Comparison of ENCODE assay signal across 31 cellular contexts in the genomic region with DNA sequence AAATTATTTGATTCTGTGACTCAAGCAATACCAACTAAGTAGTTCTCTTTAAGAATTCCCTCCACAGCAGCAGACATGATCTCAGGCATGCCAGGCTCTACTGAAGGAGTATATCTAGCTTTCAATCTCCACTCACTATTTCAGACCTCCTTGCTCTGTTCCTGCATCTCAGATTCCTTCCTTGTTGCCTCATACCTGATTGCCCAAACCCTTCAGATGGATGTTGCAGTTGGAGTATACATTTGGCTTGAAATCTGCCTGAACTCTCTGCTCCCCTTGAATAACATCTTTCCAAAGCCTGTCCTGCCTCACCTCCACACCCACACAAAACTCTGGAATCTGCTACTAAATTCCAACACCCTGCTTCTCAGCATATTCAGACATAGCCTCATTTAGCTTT. TPM values are rescaled to one million over a fixed set of nuclear protein-coding genes. Genes with fewer than 3 reads are reported as not detected.
A peak's percentile ranks its signal among the peaks of the same experiment; 100 is the strongest.
DNase-seq lines count a peak whose midpoint lies in the region; ATAC-seq and TF ChIP-seq lines count a peak whose summit lies in the region.
"Had no signal": no experiment of that assay in that cellular context is flagged by ENCODE, and none has a peak within 500 bp of the region (broad histone marks: within the 10 kb centered on the region; RNA-seq: fewer than 3 reads in every experiment).

No MANE protein-coding gene starts in this region.

- H3K9me3 Mint-ChIP-seq in chondrocyte (ENCODE audit: low read depth) = peaks cover 15% of the 10 kb centered on the region
- peaks cover 13% of the 10 kb centered on the region for H3K9me3 Mint-ChIP-seq in natural killer cell treated with Interleukin-12 subunit alpha and Interleukin-12 subunit beta and Interleukin-15 and Interleukin-18, amount 100 ng/mL, for 72 hours
- peaks cover 14% of the 10 kb centered on the region for H3K9me3 Mint-ChIP-seq in activated naive CD8-positive, alpha-beta T cell treated with anti-CD3 and anti-CD28 coated beads, Interleukin-2, amount 50 U/mL, for 24 hours

- H3K36me3 Mint-ChIP-seq in chondrocyte (ENCODE audit: low read depth) = peaks cover 2% of the 10 kb centered on the region
- H3K36me3 Mint-ChIP-seq in natural killer cell treated with Interleukin-12 subunit alpha and Interleukin-12 subunit beta and Interleukin-15 and Interleukin-18, amount 100 ng/mL, for 72 hours = peaks cover 9% of the 10 kb centered on the region
- peaks cover 2% of the 10 kb centered on the region for H3K36me3 Mint-ChIP-seq in activated naive CD8-positive, alpha-beta T cell treated with anti-CD3 and anti-CD28 coated beads, Interleukin-2, amount 50 U/mL, for 24 hours (ENCODE audit: low read depth)
- H3K36me3 Mint-ChIP-seq: activated naive CD8-positive, alpha-beta T cell; brain had no signal

- no peak overlapping the region for H3K4me3 ChIP-seq in heart right ventricle
- no peak overlapping the region for H3K4me3 ChIP-seq in upper lobe of right lung
- H3K4me3 ChIP-seq: colonic mucosa, HAP-1, lung, MG63, Peyer's patch, SJSA1, stomach, transverse colon had no signal

- H3K36me3 ChIP-seq in heart right ventricle (no peaks in the 10 kb centered on the region), upper lobe of right lung (no peaks in the 10 kb centered on the region)
- H3K36me3 ChIP-seq: colonic mucosa, HAP-1, MG63, Peyer's patch, SJSA1, stomach, transverse colon had no signal

- ATAC-seq in left cardiac atrium (peak; percentile 15 to 84), heart right ventricle (no peak), upper lobe of right lung (peak; percentile 83), GM18511 (IDR thresholded peaks at IDR 0.05; ENCODE audit: unreplicated experiment) (no peak)
- ATAC-seq in natural killer cell treated with Interleukin-12 subunit alpha and Interleukin-12 subunit beta and Interleukin-15 and Interleukin-18, amount 100 ng/mL, for 72 hours = no peak
- ATAC-seq in activated naive CD8-positive, alpha-beta T cell treated with anti-CD3 and anti-CD28 coated beads, Interleukin-2, amount 50 U/mL, for 24 hours = no peak
- ATAC-seq: foreskin keratinocyte had no signal

- peak overlapping the region; percentile 27 for H3K27ac Mint-ChIP-seq in chondrocyte (ENCODE audit: unreplicated experiment)
- H3K27ac Mint-ChIP-seq in natural killer cell treated with Interleukin-12 subunit alpha and Interleukin-12 subunit beta and Interleukin-15 and Interleukin-18, amount 100 ng/mL, for 72 hours = no peak overlapping the region
- H3K27ac Mint-ChIP-seq in activated naive CD8-positive, alpha-beta T cell treated with anti-CD3 and anti-CD28 coated beads, Interleukin-2, amount 50 U/mL, for 24 hours = no peak overlapping the region
- H3K27ac Mint-ChIP-seq: activated CD4-positive, alpha-beta T cell treated with anti-CD3 and anti-CD28 coated beads, Interleukin-2, amount 10 ng/mL, durations not matched to agents 7 days and 5 days; activated naive CD8-positive, alpha-beta T cell; brain had no signal

- H3K27ac ChIP-seq in heart right ventricle = no peak overlapping the region
- no peak overlapping the region for H3K27ac ChIP-seq in upper lobe of right lung
- H3K27ac ChIP-seq: colonic mucosa, foreskin keratinocyte, Peyer's patch, SJSA1, stomach, transverse colon, VCaP had no signal

- H3K4me1 ChIP-seq in heart right ventricle (peaks cover 0 to 16% (median 10%) of the 10 kb centered on the region in 9 donors), upper lobe of right lung (peaks cover under 1% of the 10 kb centered on the region)
- H3K4me1 ChIP-seq: colonic mucosa, HAP-1, Peyer's patch, transverse colon had no signal

- H3K27me3 ChIP-seq in heart right ventricle (no peaks in the 10 kb centered on the region), upper lobe of right lung (no peaks in the 10 kb centered on the region)
- H3K27me3 ChIP-seq: colonic mucosa, foreskin keratinocyte, MG63, Peyer's patch, SJSA1, stomach, transverse colon had no signal

- H3K9me3 ChIP-seq in heart right ventricle (peaks cover 0 to 14% (median 0%) of the 10 kb centered on the region in 11 donors), upper lobe of right lung (no peaks in the 10 kb centered on the region)
- H3K9me3 ChIP-seq: colonic mucosa had no signal

- intact Hi-C loops in left cardiac atrium (cut with DNase I) (no loop called here), heart right ventricle (cut with DNase I) (no loop called here), upper lobe of right lung (cut with DNase I) (no loop called here)

- H3K4me1 Mint-ChIP-seq in chondrocyte (ENCODE audit: low read depth) = peaks cover 26% of the 10 kb centered on the region
- peaks cover 11 to 12% of the 10 kb centered on the region in 2 donors for H3K4me1 Mint-ChIP-seq in natural killer cell treated with Interleukin-12 subunit alpha and Interleukin-12 subunit beta and Interleukin-15 and Interleukin-18, amount 100 ng/mL, for 72 hours (ENCODE audit: low read depth in 2 of 2)
- H3K4me1 Mint-ChIP-seq in activated naive CD8-positive, alpha-beta T cell treated with anti-CD3 and anti-CD28 coated beads, Interleukin-2, amount 50 U/mL, for 24 hours = peaks cover 5% of the 10 kb centered on the region
- H3K4me1 Mint-ChIP-seq: activated CD4-positive, alpha-beta T cell treated with anti-CD3 and anti-CD28 coated beads, Interleukin-2, amount 10 ng/mL, durations not matched to agents 7 days and 5 days had no signal

- TF ChIP-seq CTCF in heart right ventricle (IDR thresholded peaks at IDR 0.05) (no peak), chondrocyte (IDR thresholded peaks at IDR 0.05) (no peak), upper lobe of right lung (IDR thresholded peaks at IDR 0.05) (no peak)

- no peak overlapping the region for H3K4me3 Mint-ChIP-seq in chondrocyte (ENCODE audit: unreplicated experiment)
- H3K4me3 Mint-ChIP-seq in natural killer cell treated with Interleukin-12 subunit alpha and Interleukin-12 subunit beta and Interleukin-15 and Interleukin-18, amount 100 ng/mL, for 72 hours = no peak overlapping the region
- H3K4me3 Mint-ChIP-seq in activated naive CD8-positive, alpha-beta T cell treated with anti-CD3 and anti-CD28 coated beads, Interleukin-2, amount 50 U/mL, for 24 hours = no peak overlapping the region
- H3K4me3 Mint-ChIP-seq: activated CD4-positive, alpha-beta T cell treated with anti-CD3 and anti-CD28 coated beads, Interleukin-2, amount 10 ng/mL, durations not matched to agents 7 days and 5 days; activated naive CD8-positive, alpha-beta T cell; brain had no signal

- H3K27me3 Mint-ChIP-seq in chondrocyte (ENCODE audit: low read depth) = no peaks in the 10 kb centered on the region
- H3K27me3 Mint-ChIP-seq in natural killer cell treated with Interleukin-12 subunit alpha and Interleukin-12 subunit beta and Interleukin-15 and Interleukin-18, amount 100 ng/mL, for 72 hours = peaks cover 0 to 8% of the 10 kb centered on the region in 2 donors
- peaks cover 5% of the 10 kb centered on the region for H3K27me3 Mint-ChIP-seq in activated naive CD8-positive, alpha-beta T cell treated with anti-CD3 and anti-CD28 coated beads, Interleukin-2, amount 50 U/mL, for 24 hours

- DNase-seq in left cardiac atrium (no peak), heart right ventricle (no peak), chondrocyte (ENCODE audit: low spot score) (no peak), islet precursor cell (peak; percentile 69), upper lobe of right lung (no peak)
- no peak for DNase-seq in natural killer cell treated with Interleukin-12 subunit alpha and Interleukin-12 subunit beta and Interleukin-15 and Interleukin-18, amount 100 ng/mL, for 72 hours (ENCODE audit: low spot score)
- DNase-seq in activated naive CD8-positive, alpha-beta T cell treated with anti-CD3 and anti-CD28 coated beads, Interleukin-2, amount 50 U/mL, for 24 hours = no peak
- DNase-seq: activated CD4-positive, alpha-beta T cell treated with anti-CD3 and anti-CD28 coated beads, Interleukin-2, amount 10 ng/mL, durations not matched to agents 7 days and 5 days; colonic mucosa; hypothalamus; MG63; NCI-H1417; NCI-H2081 treated with DMSO at 0.1 percent for 48 hours; NCI-H510A treated with DMSO at 0.1 percent for 48 hours; NK-92 treated with Interleukin-12 subunit alpha and Interleukin-12 subunit beta, amount 100 ng/mL, for 24 hours; occipital lobe; Peyer's patch; stimulated activated CD4-positive, alpha-beta T cell treated with anti-CD3 and anti-CD28 coated beads, Interleukin-4, amount 100 ng/mL, for 1 hour; stomach; T-helper 2 cell; transverse colon had no signal

RNA-seq across cellular contexts. Expression of a gene that starts 19.8 kb away (rescaled TPM):
- under 1 TPM in 1 of 2 donors, not detected in 1; 0.59 TPM for total RNA-seq in left cardiac atrium
- total RNA-seq in heart right ventricle = not detected
- not detected for polyA plus RNA-seq in heart right ventricle
- total RNA-seq in chondrocyte = not detected in 3 replicates
- total RNA-seq in upper lobe of right lung = 0.49 TPM
- not detected for total RNA-seq in natural killer cell treated with Interleukin-12 subunit alpha and Interleukin-12 subunit beta and Interleukin-15 and Interleukin-18, amount 100 ng/mL, for 72 hours
- total RNA-seq: A172; activated CD4-positive, alpha-beta T cell treated with anti-CD3 and anti-CD28 coated beads, Interleukin-2, amount 10 ng/mL, durations not matched to agents 7 days and 5 days; foreskin keratinocyte; occipital lobe; SJSA1 had no signal
- polyA plus RNA-seq: foreskin keratinocyte, keratinocyte had no signal

Comparison
In these comparisons a context has a peak if more than half of its experiments do, and no peak if none do; other contexts are left out.
1. ATAC-seq: peak in left cardiac atrium (2 of 2) and upper lobe of right lung (single experiment); none in heart right ventricle (0 of 8), GM18511 (single experiment), natural killer cell treated with Interleukin-12 subunit alpha and Interleukin-12 subunit beta and Interleukin-15 and Interleukin-18, amount 100 ng/mL, for 72 hours (0 of 2) and activated naive CD8-positive, alpha-beta T cell treated with anti-CD3 and anti-CD28 coated beads, Interleukin-2, amount 50 U/mL, for 24 hours (single experiment).